In the genomic region with DNA sequence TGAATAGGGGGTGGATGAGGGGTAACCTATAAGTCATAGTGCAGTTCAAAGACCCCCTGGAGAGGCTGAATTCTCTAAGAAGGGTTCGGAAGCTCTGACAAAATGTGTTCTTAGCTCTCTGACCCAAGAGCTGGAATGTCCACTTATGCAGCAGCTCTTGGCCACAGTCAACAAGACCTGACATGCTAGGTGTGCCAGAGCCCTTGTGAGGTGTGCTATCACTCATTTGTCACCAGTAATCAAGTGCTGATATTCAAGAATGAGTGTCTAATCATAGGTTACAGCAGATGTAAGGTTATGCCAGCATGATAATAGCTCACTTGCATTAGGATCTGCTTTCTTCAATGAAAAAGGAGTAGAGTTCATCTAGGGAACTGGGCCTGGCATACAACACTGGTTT, we compare ENCODE assay signal across 30 cellular contexts. TPM values are rescaled to one million over a fixed set of nuclear protein-coding genes. Genes with fewer than 3 reads are reported as not detected.
DNase-seq lines count a peak whose midpoint lies in the region; ATAC-seq, FAIRE-seq and TF ChIP-seq lines count a peak whose summit lies in the region.
"Had no signal": no experiment of that assay in that cellular context is flagged by ENCODE, and none has a peak within 500 bp of the region (broad histone marks: within the 10 kb centered on the region; RNA-seq: fewer than 3 reads in every experiment).

No MANE protein-coding gene starts in this region.

- no peaks in the 10 kb centered on the region for H4K20me1 ChIP-seq in astrocyte (ENCODE audit: insufficient read depth, low read length)

- no peaks in the 10 kb centered on the region for H3K79me2 ChIP-seq in astrocyte (ENCODE audit: insufficient read depth, low read length)

- FAIRE-seq in astrocyte (lab: Jason Lieb, UNC): no peak
- FAIRE-seq: GM12892, GM18507, K562, RCC 7860 had no signal

- H3K27ac Mint-ChIP-seq in astrocyte (ENCODE audit: unreplicated experiment): peak overlapping the region; percentile 73

- no peak overlapping the region for H3K4me3 Mint-ChIP-seq in astrocyte (ENCODE audit: unreplicated experiment)
- H3K4me3 Mint-ChIP-seq: CD8-positive, alpha-beta T cell had no signal

- no peak for TF ChIP-seq CTCF in astrocyte (IDR thresholded peaks at IDR 0.05; ENCODE audit: insufficient read depth, low read depth, low read length)
- TF ChIP-seq CTCF in heart left ventricle (IDR thresholded peaks at IDR 0.05): no peak

- H3K27me3 ChIP-seq in astrocyte (ENCODE audit: insufficient read depth, low read length) (no peaks in the 10 kb centered on the region), heart left ventricle (no peaks in the 10 kb centered on the region), skeletal muscle tissue (ENCODE audit: control insufficient read depth in 3 of 3, insufficient read depth in 3 of 3, low read length in 3 of 3) (no peaks in the 10 kb centered on the region)

- no peak overlapping the region for H2AFZ ChIP-seq in astrocyte (ENCODE audit: low read depth, low read length)

- no peaks in the 10 kb centered on the region for H3K9me3 Mint-ChIP-seq in astrocyte (ENCODE audit: unreplicated experiment)
- H3K9me3 Mint-ChIP-seq: CD8-positive, alpha-beta T cell had no signal

- H3K4me1 Mint-ChIP-seq in astrocyte (ENCODE audit: low read depth, unreplicated experiment): peaks cover 14% of the 10 kb centered on the region

- H3K4me3 ChIP-seq in astrocyte (ENCODE audit: insufficient read depth, low read depth, low read length) (no peak overlapping the region), heart left ventricle (no peak overlapping the region), skeletal muscle tissue (ENCODE audit: low read length in 3 of 3) (no peak overlapping the region)
- H3K4me3 ChIP-seq: K562 had no signal

- no peaks in the 10 kb centered on the region for H3K27me3 Mint-ChIP-seq in astrocyte (ENCODE audit: low read depth, unreplicated experiment)

- peak; percentile 74 for ATAC-seq in Right ventricle myocardium inferior
- no peak for ATAC-seq in left cardiac atrium
- ATAC-seq in heart left ventricle: peak; percentile 18 to 82 (median 50)
- ATAC-seq in HG02870 (IDR thresholded peaks at IDR 0.05; ENCODE audit: unreplicated experiment): no peak
- ATAC-seq: CD8-positive, alpha-beta T cell; K562 had no signal

- WGBS in heart left ventricle, 4 donors: 49 to 68% (median 58%) methylated on average over 1 of the region's 1 CpG

- no peaks in the 10 kb centered on the region for H3K4me1 ChIP-seq in astrocyte (ENCODE audit: insufficient read depth, low read length)
- H3K4me1 ChIP-seq in heart left ventricle: peaks cover 0 to 13% (median 0%) of the 10 kb centered on the region in 12 donors
- H3K4me1 ChIP-seq in skeletal muscle tissue (ENCODE audit: control insufficient read depth in 3 of 3, insufficient read depth in 3 of 3, low read length in 3 of 3): peaks cover 5 to 6% (median 6%) of the 10 kb centered on the region in 3 donors

- H3K36me3 Mint-ChIP-seq in astrocyte (ENCODE audit: low read depth, unreplicated experiment): peaks cover 5% of the 10 kb centered on the region
- H3K36me3 Mint-ChIP-seq: CD8-positive, alpha-beta T cell had no signal

- intact Hi-C loops in Right ventricle myocardium inferior (cut with DNase I): no loop called here
- intact Hi-C loops in left cardiac atrium (cut with DNase I): no loop called here
- intact Hi-C loops in heart left ventricle (cut with DNase I): no loop called here

- H3K27ac ChIP-seq in astrocyte (ENCODE audit: low read depth, low read length) (no peak overlapping the region), heart left ventricle (peak overlapping the region in 1 of 12 donors; percentile 25), skeletal muscle tissue (ENCODE audit: low read depth, low read length) (no peak overlapping the region)

- H3K36me3 ChIP-seq in astrocyte (ENCODE audit: insufficient read depth, low read length) (no peaks in the 10 kb centered on the region), heart left ventricle (no peaks in the 10 kb centered on the region), skeletal muscle tissue (ENCODE audit: control insufficient read depth in 3 of 3, insufficient read depth in 3 of 3, low read length in 3 of 3) (no peaks in the 10 kb centered on the region)

- DNase-seq in Right ventricle myocardium inferior (ENCODE audit: missing footprints): no peak
- DNase-seq in left cardiac atrium: no peak
- DNase-seq in astrocyte (ENCODE audit: low read depth): no peak
- DNase-seq in heart left ventricle: no peak
- no peak for DNase-seq in erythroblast (lab: John Stamatoyannopoulos, UW)
- no peak for DNase-seq in NCI-H226
- DNase-seq: AML-193; C1 segment of cervical spinal cord; CD8-positive, alpha-beta T cell; DMS153; GOT3; HCEC 1CT; NCI-H1092; NCI-H1436; NCI-H187 treated with DMSO at 0.1 percent for 48 hours; NCI-H2107; NCI-H345; NCI-H524; NCI-H82; OCI-M1; SHP77 had no signal

- H3K4me2 ChIP-seq in astrocyte (ENCODE audit: low read length): no peak overlapping the region

- H3K9me3 ChIP-seq in astrocyte (ENCODE audit: insufficient read depth, low read depth, low read length): no peaks in the 10 kb centered on the region
- no peaks in the 10 kb centered on the region for H3K9me3 ChIP-seq in heart left ventricle
- H3K9me3 ChIP-seq in skeletal muscle tissue (ENCODE audit: control insufficient read depth in 3 of 3, low read length in 3 of 3): no peaks in the 10 kb centered on the region

- no peak overlapping the region for H3K9ac ChIP-seq in astrocyte (ENCODE audit: low read length)
- H3K9ac ChIP-seq in skeletal muscle tissue (ENCODE audit: low read depth in 1 of 3, low read length in 3 of 3): peak overlapping the region in 2 of 3 donors; percentile 7 to 28

- TF ChIP-seq POLR2A in heart left ventricle (IDR thresholded peaks at IDR 0.05): no peak
- no peak for TF ChIP-seq POLR2A in erythroblast (IDR thresholded peaks at IDR 0.05; ENCODE audit: low read length)

RNA-seq across cellular contexts. Expression of gene TOMM6, which starts 28.1 kb away (rescaled TPM):
- 226 TPM for total RNA-seq in Right ventricle myocardium inferior
- total RNA-seq in left cardiac atrium: 100 to 1,000 TPM; 131 to 138 TPM
- total RNA-seq in astrocyte: 147 and 159 TPM in 2 replicates
- 100 to 1,000 TPM; 158 to 225 (median 182) TPM for total RNA-seq in heart left ventricle
- polyA plus RNA-seq in heart left ventricle: 100 to 1,000 TPM; 171 to 277 TPM
- 92.4 TPM for total RNA-seq in skeletal muscle tissue

RNA-seq across cellular contexts. Expression of gene PRICKLE4, which starts 35.0 kb away (rescaled TPM):
- 3.3 TPM for total RNA-seq in Right ventricle myocardium inferior
- 1 to 10 TPM; 2.1 to 3.1 TPM for total RNA-seq in left cardiac atrium
- total RNA-seq in astrocyte: 3.1 and 3.4 TPM in 2 replicates
- 1 to 10 TPM; 1.1 to 3.7 (median 1.9) TPM for total RNA-seq in heart left ventricle
- polyA plus RNA-seq in heart left ventricle: 1 to 10 TPM; 1.9 to 3.9 TPM
- total RNA-seq in skeletal muscle tissue: 2.6 TPM
- total RNA-seq: A172; CD8-positive, alpha-beta T cell; G401 had no signal
- polyA plus RNA-seq: AG04450 had no signal

RNA-seq across cellular contexts. Expression of gene FRS3, which starts 35.9 kb away (rescaled TPM):
- 5.1 TPM for total RNA-seq in Right ventricle myocardium inferior
- total RNA-seq in left cardiac atrium: 1 to 10 TPM; 4.0 to 5.2 TPM
- total RNA-seq in astrocyte: 3.1 and 3.6 TPM in 2 replicates
- total RNA-seq in heart left ventricle: 1 to 10 TPM; 3.8 to 6.8 (median 5.1) TPM
- 1 to 10 TPM; 3.2 to 5.7 TPM for polyA plus RNA-seq in heart left ventricle
- 1.6 TPM for total RNA-seq in skeletal muscle tissue

Comparison
In these comparisons a context has a peak if more than half of its experiments do, and no peak if none do; other contexts are left out.
1. ATAC-seq: peak in Right ventricle myocardium inferior (single experiment) and heart left ventricle (4 of 4); none in left cardiac atrium (0 of 2) and HG02870 (single experiment).